ENCODE assay signal across 8 cellular contexts in the genomic region with DNA sequence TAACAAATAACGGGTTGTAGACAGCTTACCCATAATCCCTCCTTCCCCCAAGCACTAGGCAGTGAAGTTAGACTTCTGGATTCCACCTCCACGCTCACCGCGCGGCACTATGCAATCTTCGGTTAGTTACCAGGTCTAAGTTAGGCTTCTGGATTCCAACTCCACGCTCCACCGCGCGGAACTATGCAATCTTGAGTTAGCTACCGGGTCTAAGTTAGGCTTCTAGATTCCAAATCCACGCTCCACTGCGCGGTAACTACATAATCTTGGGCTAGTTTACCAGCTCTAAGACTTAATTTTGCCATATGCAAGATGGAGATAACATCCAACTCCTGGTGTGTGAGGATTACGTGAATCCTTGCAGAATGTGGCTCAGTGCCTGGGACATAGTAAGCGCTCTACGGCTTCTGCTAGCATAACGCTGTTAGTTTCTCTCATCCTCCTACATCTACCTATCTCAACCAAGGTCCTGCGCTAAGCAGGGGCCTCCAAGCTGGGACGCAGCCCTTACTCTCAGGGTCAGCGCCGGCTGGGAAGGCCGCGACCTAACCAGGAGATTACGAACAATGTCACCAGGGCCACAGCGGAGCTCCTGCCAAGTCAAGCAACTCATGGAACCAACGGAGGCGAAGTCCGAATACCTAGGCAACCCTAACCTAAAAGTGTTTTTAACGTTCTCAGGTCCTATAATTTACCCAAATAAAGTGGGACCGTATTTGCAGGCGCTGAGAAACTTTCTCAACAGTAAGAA. TPM values are rescaled to one million over a fixed set of nuclear protein-coding genes. Genes with fewer than 3 reads are reported as not detected.
DNase-seq lines count a peak whose midpoint lies in the region; ATAC-seq and TF ChIP-seq lines count a peak whose summit lies in the region.

No MANE protein-coding gene starts in this region.

- peaks cover 2% of the 10 kb centered on the region for H3K27me3 Mint-ChIP-seq in neural crest cell (ENCODE audit: low read depth)

- ATAC-seq in GM21390 (IDR thresholded peaks at IDR 0.05; ENCODE audit: unreplicated experiment) (peak; percentile 24), HG03571 (IDR thresholded peaks at IDR 0.05; ENCODE audit: unreplicated experiment) (peak; percentile 1)

- H3K27ac Mint-ChIP-seq in neural crest cell (ENCODE audit: unreplicated experiment) = peak overlapping the region; percentile 76

- TF ChIP-seq CTCF in WI38 (IDR thresholded peaks at IDR 0.05; ENCODE audit: low read depth, low read length) (no peak), neural crest cell (conservative IDR thresholded peaks at IDR 0.05) (no peak)

- H3K4me3 ChIP-seq in WI38 (ENCODE audit: low read depth, low read length) = peak overlapping the region; percentile 78

- H3K4me1 Mint-ChIP-seq in neural crest cell = peaks cover 40% of the 10 kb centered on the region

- DNase-seq in DMS53 (lab: John Stamatoyannopoulos, UW) = peak; percentile 88
- DNase-seq in fibroblast of gingiva (ENCODE audit: low read depth) = peak; percentile 42
- no peak for DNase-seq in neural crest cell (ENCODE audit: low read depth, low spot score)
- no peak for DNase-seq in NCI-H187 (lab: John Stamatoyannopoulos, UW)
- no peak for DNase-seq in GM19240 (ENCODE audit: insufficient read length, low spot score)

- H3K36me3 Mint-ChIP-seq in neural crest cell (ENCODE audit: low read depth) = peaks cover 30% of the 10 kb centered on the region

- no peaks in the 10 kb centered on the region for H3K9me3 Mint-ChIP-seq in neural crest cell

- peak overlapping the region; percentile 97 for H3K4me3 Mint-ChIP-seq in neural crest cell

RNA-seq across cellular contexts. Expression of gene RPLP1, which starts 0.5 kb away (rescaled TPM):
- 1,595 and 1,772 TPM in 2 replicates for total RNA-seq in neural crest cell

RNA-seq across cellular contexts. Expression of gene KIF23, which starts 38.0 kb away (rescaled TPM):
- 67.3 and 69.6 TPM in 2 replicates for total RNA-seq in neural crest cell

Comparison
In these comparisons a context has a peak if more than half of its experiments do, and no peak if none do; other contexts are left out.
1. DNase-seq: peak in DMS53 (single experiment) and fibroblast of gingiva (single experiment); none in neural crest cell (single experiment), NCI-H187 (0 of 2) and GM19240 (single experiment).